Comparison of ENCODE assay signal across 8 cellular contexts in genomic region chr1:200410566-200410878, GRCh38. TPM values are rescaled to one million over a fixed set of nuclear protein-coding genes. Genes with fewer than 3 reads are reported as not detected.
DNase-seq lines count a peak whose midpoint lies in the region; ATAC-seq, FAIRE-seq and TF ChIP-seq lines count a peak whose summit lies in the region.

No MANE protein-coding gene starts in this region.

- no peak for FAIRE-seq in GM12878 (lab: Jason Lieb, UNC)

- no peak for TF ChIP-seq POLR2A in GM12878 (IDR thresholded peaks at IDR 0.05; ENCODE audit: low read depth, low read length)

- SMC1A ChIA-PET in GM12878 (lab: Charles Lee; ENCODE audit: uncharacterized antibody, unreplicated experiment) = interaction anchor here (0.7 to 7.2 kb wide), 10 partner anchors 9 to 79 kb away, joined by 3 to 59 read pairs (median 4); no protein-coding TSS in a partner anchor

- intact Hi-C loops in GM12878 (cut with micrococcal nuclease; ENCODE audit: unreplicated experiment) (no loop called here), upper lobe of right lung (cut with DNase I) (no loop called here)

- peaks cover 42% of the 10 kb centered on the region for H3K79me2 ChIP-seq in GM12878 (ENCODE audit: control insufficient read depth, insufficient read depth, low read length)

- CTCF ChIA-PET in GM12878 (lab: Yijun Ruan, JAX) = interaction anchor here (1.3 to 2.4 kb wide), 5 partner anchors 17 to 103 kb away, joined by 3 to 7 read pairs (median 3); no protein-coding TSS in a partner anchor

- in situ Hi-C loops in GM12878 (cut with MboI) = no loop called here

- POLR2A ChIA-PET in GM12878 (lab: Charles Lee) = interaction anchor here (0.6 to 2.6 kb wide), 3 partner anchors 63 to 430 kb away, joined by 3 to 13 read pairs (median 3); no protein-coding TSS in a partner anchor

- no peak for TF ChIP-seq EP300 in GM12878 (IDR thresholded peaks at IDR 0.05; ENCODE audit: borderline replicate concordance in 1 of 2, control insufficient read depth in 1 of 2, low read depth in 2 of 2, low read length in 2 of 2)

- H3K9me3 ChIP-seq in BLaER1 (peaks cover 21% of the 10 kb centered on the region), GM12878 (replicated peaks; ENCODE audit: control insufficient read depth, insufficient read depth, low read length) (no peaks in the 10 kb centered on the region; the same call in 2 of the 3 replicates), liver (ENCODE audit: control insufficient read depth in 4 of 4, low read length in 3 of 4) (no peaks in the 10 kb centered on the region), upper lobe of right lung (no peaks in the 10 kb centered on the region)

- peak overlapping the region; percentile 84 for H3K4me2 ChIP-seq in BLaER1
- peak overlapping the region; percentile 94 for H3K4me2 ChIP-seq in GM12878 (ENCODE audit: control insufficient read depth, insufficient read depth)

- H3K4me3 ChIP-seq in BLaER1 = peak overlapping the region; percentile 96
- H3K4me3 ChIP-seq in H7 (ENCODE audit: insufficient read depth, low read depth, low read length) = peak overlapping the region; percentile 39
- peak overlapping the region; percentile 82; the same call in 1 of the 2 replicates for H3K4me3 ChIP-seq in GM12878
- H3K4me3 ChIP-seq in liver (ENCODE audit: low read depth in 1 of 3, low read length in 3 of 3) = peak overlapping the region; percentile 87 to 95 (median 94)
- peak overlapping the region; percentile 76 for H3K4me3 ChIP-seq in upper lobe of right lung

- H3K36me3 ChIP-seq in BLaER1 = peaks cover 31% of the 10 kb centered on the region
- peaks cover 17% of the 10 kb centered on the region for H3K36me3 ChIP-seq in H7 (replicated peaks; ENCODE audit: control insufficient read depth, insufficient read depth, low read length)
- H3K36me3 ChIP-seq in GM12878 (ENCODE audit: control insufficient read depth in 2 of 2, insufficient read depth in 2 of 2, low read length in 1 of 2) = peaks cover 0 to 12% of the 10 kb centered on the region in 2 experiments; a peak in 2 of 4 replicates
- H3K36me3 ChIP-seq in liver (ENCODE audit: control insufficient read depth in 4 of 4, insufficient read depth in 3 of 4, low read depth in 1 of 4, low read length in 3 of 4) = peaks cover 0 to 3% (median under 1%) of the 10 kb centered on the region in 4 donors
- H3K36me3 ChIP-seq in upper lobe of right lung = no peaks in the 10 kb centered on the region

- DNase-seq in H7 = peak; percentile 38
- DNase-seq in NCI-H2107 treated with DMSO at 0.1 percent for 48 hours (lab: John Stamatoyannopoulos, UW; ENCODE audit: unreplicated experiment) = peak; percentile 94
- DNase-seq in GM12878 (ENCODE audit: low read depth, low spot score) = no peak
- no peak for DNase-seq in upper lobe of right lung
- no peak for DNase-seq in AG08396 (ENCODE audit: low spot score)

- WGBS in GM12878 (ENCODE audit: insufficient coverage, insufficient replicate concordance, low lambda C conversion rate, missing lambda C conversion rate) = under 1% methylated on average over 7 of the region's 8 CpGs
- WGBS in liver = 4% methylated on average over 8 of the region's 8 CpGs

- TF ChIP-seq CTCF in GM12878 (IDR thresholded peaks at IDR 0.05 in 2 of 3, conservative IDR thresholded peaks at IDR 0.05 in 1 of 3; ENCODE audit: control insufficient read depth in 2 of 3, extremely low read depth in 1 of 3, insufficient read depth in 1 of 3, low read depth in 3 of 3, low read length in 3 of 3) (no peak), liver (IDR thresholded peaks at IDR 0.05; ENCODE audit: low read depth, low read length, missing input control) (no peak), upper lobe of right lung (IDR thresholded peaks at IDR 0.05) (no peak)

- ATAC-seq in GM12878 (no peak), upper lobe of right lung (peak; percentile 37), GM19452 (IDR thresholded peaks at IDR 0.05; ENCODE audit: unreplicated experiment) (no peak)

- TF ChIP-seq RAD21 in GM12878 (IDR thresholded peaks at IDR 0.05; ENCODE audit: insufficient read depth, low read depth, low read length) = no peak
- no peak for TF ChIP-seq RAD21 in liver (IDR thresholded peaks at IDR 0.05)

- RAD21 ChIA-PET in GM12878 (lab: Charles Lee; ENCODE audit: unreplicated experiment) = interaction anchor here (0.7 to 2.8 kb wide), 5 partner anchors 28 to 131 kb away, joined by 3 to 11 read pairs (median 4); no protein-coding TSS in a partner anchor

- H3K9ac ChIP-seq in BLaER1 (peak overlapping the region; percentile 90), GM12878 (ENCODE audit: control insufficient read depth, insufficient read depth, low read length) (peak overlapping the region; percentile 94), liver (ENCODE audit: low read depth in 1 of 2, low read length in 2 of 2) (peak overlapping the region; percentile 66 to 94)

- peaks cover 41% of the 10 kb centered on the region for H3K4me1 ChIP-seq in BLaER1
- peaks cover 21% of the 10 kb centered on the region for H3K4me1 ChIP-seq in GM12878 (ENCODE audit: control insufficient read depth, insufficient read depth, low read length)
- H3K4me1 ChIP-seq in liver (ENCODE audit: control insufficient read depth in 4 of 4, insufficient read depth in 4 of 4, low read length in 3 of 4) = peaks cover 8 to 46% (median 40%) of the 10 kb centered on the region in 4 donors
- peaks cover 46% of the 10 kb centered on the region for H3K4me1 ChIP-seq in upper lobe of right lung

- TSS peak; percentile 86 for BruUV-seq in GM12878 (replicated peaks; lab: Mats Ljungman, UMichigan)

- H4K20me1 ChIP-seq in BLaER1 (peaks cover 35% of the 10 kb centered on the region), GM12878 (ENCODE audit: control insufficient read depth, insufficient read depth) (no peaks in the 10 kb centered on the region)

- H3K27ac ChIP-seq in BLaER1 (peak overlapping the region; percentile 75), GM12878 (ENCODE audit: control insufficient read depth, insufficient read depth) (peak overlapping the region; percentile 77), liver (ENCODE audit: low read depth in 1 of 2, low read length in 2 of 2) (peak overlapping the region; percentile 93 to 96), upper lobe of right lung (peak overlapping the region; percentile 87)

- H2AFZ ChIP-seq in GM12878 (ENCODE audit: control insufficient read depth, low read depth, low read length) = peak overlapping the region; percentile 98

- no peaks in the 10 kb centered on the region for H3K27me3 ChIP-seq in BLaER1
- H3K27me3 ChIP-seq in H7 (ENCODE audit: control insufficient read depth, insufficient read depth, low read length) = no peaks in the 10 kb centered on the region
- no peaks in the 10 kb centered on the region for H3K27me3 ChIP-seq in GM12878 (replicated peaks in 1 of 2; ENCODE audit: control insufficient read depth in 2 of 2, insufficient read depth in 2 of 2, low read length in 1 of 2)
- no peaks in the 10 kb centered on the region for H3K27me3 ChIP-seq in liver (ENCODE audit: control insufficient read depth in 4 of 4, insufficient read depth in 4 of 4, low read length in 3 of 4)
- no peaks in the 10 kb centered on the region for H3K27me3 ChIP-seq in upper lobe of right lung

TF ChIP-seq in GM12878, 131 proteins besides CTCF, POLR2A, EP300 and RAD21 (continues in another document):
- TF ChIP-seq PBX3 (IDR thresholded peaks at IDR 0.05; ENCODE audit: insufficient replicate concordance, low read depth, low read length) (no peak), RUNX3 (IDR thresholded peaks at IDR 0.05; ENCODE audit: low read length) (peak; percentile 73)

TF ChIP-seq in liver, 16 proteins besides CTCF, POLR2A, EP300 and RAD21 (continues in another document):
- TF ChIP-seq ATF3 (IDR thresholded peaks at IDR 0.05) (no peak), SP1 (IDR thresholded peaks at IDR 0.05) (no peak), FOXA2 (IDR thresholded peaks at IDR 0.05) (no peak), HNF4A (conservative IDR thresholded peaks at IDR 0.05) (no peak), TAF1 (conservative IDR thresholded peaks at IDR 0.05) (no peak), FOXA1 (IDR thresholded peaks at IDR 0.05) (no peak), MAX (IDR thresholded peaks at IDR 0.05) (no peak), EGR1 (IDR thresholded peaks at IDR 0.05; ENCODE audit: low read depth in 2 of 2) (no peak)

RNA-seq across cellular contexts. Expression of gene ZNF281, which starts 0.7 kb away (rescaled TPM):
- 43.0 and 48.6 TPM in 2 replicates for total RNA-seq in H7 (2014; rRNA removed; shearing (Covaris generic))
- 34.6 and 35.2 TPM in 2 replicates for total RNA-seq in GM12878 (2013; cell fraction: nucleolus; rRNA removed)
- total RNA-seq in GM12878 (2014; rRNA removed) (16.0 and 16.1 TPM in 2 replicates), GM12878 (2014; rRNA removed; fragmentation: Illumina TruSeq; extraction: Trizol) (15.2 and 15.9 TPM in 2 replicates), GM12878 (2021) (14.9 and 16.0 TPM in 2 replicates), liver (10 to 100 TPM; 14.6 to 18.4 TPM), upper lobe of right lung (19.5 TPM)
- polyA plus RNA-seq in GM12878 (2011; ENCODE audit: low read depth) = 5.9 TPM
- polyA plus RNA-seq in GM12878 (2011; rRNA removed) (10.0 and 11.6 TPM in 2 replicates), GM12878 (2014; fragmentation: Illumina TruSeq; extraction: Trizol) (14.9 and 17.7 TPM in 2 replicates), GM12878 (2014; fragmentation: Nextera tagmentation; extraction: Ambion mirVana) (1 to 10 TPM; 8.3 to 9.4 TPM), GM12878 (2014; rRNA removed) (8.2 and 9.7 TPM in 2 replicates), GM12878 (2016; fragmentation: Nextera tagmentation; extraction: Ambion mirVana) (10 to 100 TPM; 21.4 to 21.8 TPM), liver (10 to 100 TPM in 1 of 2 donors, 1 to 10 TPM in 1; 4.9 to 11.6 TPM)
- polyA plus RNA-seq in GM12878 (2011; cell fraction: cytosol; rRNA removed) = 3.5 and 4.6 TPM in 2 replicates
- 7.7 and 8.7 TPM in 2 replicates for polyA plus RNA-seq in GM12878 (2011; cell fraction: nucleus; rRNA removed)
- 9.2 and 10.9 TPM in 2 replicates for polyA plus RNA-seq in GM12878 (2012)
- polyA minus RNA-seq in GM12878 (2011; rRNA and poly(A)+ RNA removed) = 12.0 and 16.1 TPM in 2 replicates
- 5.3 and 6.3 TPM in 2 replicates for polyA minus RNA-seq in GM12878 (2011; cell fraction: cytosol; rRNA and poly(A)+ RNA removed)
- 9.1 and 11.5 TPM in 2 replicates for polyA minus RNA-seq in GM12878 (2011; cell fraction: nucleus; rRNA and poly(A)+ RNA removed)

Comparison
In these comparisons a context has a peak if more than half of its experiments do, and no peak if none do; other contexts are left out.
1. H3K4me3 ChIP-seq: peak in every context shown above with its lines; median percentile 96 in BLaER1; 94 in liver; 82 in GM12878; 76 in upper lobe of right lung; 39 in H7.
2. DNase-seq: peak in H7 (single experiment) and NCI-H2107 treated with DMSO at 0.1 percent for 48 hours (single experiment); none in GM12878 (single experiment), upper lobe of right lung (single experiment) and AG08396 (single experiment).
3. Peak in every context shown above with its lines, with median percentiles within 50 percentile points of each other: H3K27ac ChIP-seq and H3K9ac ChIP-seq.